ENCODE assay signal across 16 cellular contexts in the genomic region with DNA sequence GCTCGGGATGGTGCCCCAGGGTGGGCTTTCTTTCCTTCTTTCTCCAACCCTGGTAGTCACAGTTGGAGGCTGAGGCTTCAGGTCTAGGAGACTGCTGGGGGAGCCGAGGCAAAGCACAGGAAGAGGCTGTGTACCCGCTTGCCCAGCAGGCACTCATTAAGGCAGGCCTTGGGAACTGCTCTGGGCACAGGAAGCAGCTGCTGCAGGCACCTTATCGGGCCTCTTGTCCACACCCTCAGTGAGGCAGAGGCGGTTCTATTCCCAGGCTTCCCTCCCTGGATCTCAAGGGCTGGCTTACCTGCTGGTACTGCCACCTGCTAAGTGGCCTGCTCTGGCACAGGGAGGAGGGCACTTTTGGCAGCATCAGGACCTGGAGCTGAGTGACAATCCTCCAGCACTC. TPM values are rescaled to one million over a fixed set of nuclear protein-coding genes. Genes with fewer than 3 reads are reported as not detected.
"Had no signal": no experiment of that assay in that cellular context is flagged by ENCODE, and none has a peak within 500 bp of the region (broad histone marks: within the 10 kb centered on the region; RNA-seq: fewer than 3 reads in every experiment).

No MANE protein-coding gene starts in this region.

- H3K27me3 ChIP-seq: brain microvascular endothelial cell, esophagus squamous epithelium, foreskin keratinocyte had no signal

- DNase-seq: activated B cell treated with CpG ODN at 0.5 μM for 24 hours; activated CD4-positive, alpha-beta T cell treated with anti-CD3 and anti-CD28 coated beads, Interleukin-2, amount 50 U/mL, for 1 hour; activated CD8-positive, alpha-beta memory T cell treated with anti-CD3 and anti-CD28 coated beads, Interleukin-2, amount 10 ng/mL, durations not matched to agents 7 days and 5 days; activated gamma-delta T cell treated with Interleukin-2 at 50 U/mL for 16 hours; activated naive CD8-positive, alpha-beta T cell treated with anti-CD3 and anti-CD28 coated beads for 36 hours; activated T-cell treated with anti-CD3 and anti-CD28 coated beads, Interleukin-2, amount 50 U/mL, for 4 hours; brain microvascular endothelial cell; esophagus squamous epithelium; foreskin keratinocyte; head of caudate nucleus; nephron progenitor cell; stimulated activated CD4-positive, alpha-beta T cell treated with anti-CD3 and anti-CD28 coated beads, Interleukin-4, amount 100 ng/mL, for 1 hour; stimulated activated CD8-positive, alpha-beta memory T cell treated with anti-CD3 and anti-CD28 coated beads, Interleukin-4, amount 100 ng/mL, for 48 hours; stimulated activated naive CD8-positive, alpha-beta T cell treated with anti-CD3 and anti-CD28 coated beads, Interleukin-15, amount 100 ng/mL, for 72 hours had no signal

- FAIRE-seq: keratinocyte, urothelium cell line had no signal

- H3K27ac ChIP-seq: brain microvascular endothelial cell, foreskin keratinocyte had no signal

- H3K9me3 ChIP-seq: esophagus squamous epithelium had no signal

- H3K4me3 ChIP-seq: esophagus squamous epithelium had no signal

- H3K36me3 ChIP-seq: brain microvascular endothelial cell had no signal

RNA-seq across cellular contexts. Expression of a gene that starts 15.8 kb away (rescaled TPM):
- total RNA-seq: foreskin keratinocyte had no signal
